Comparison of ENCODE assay signal across 1 cellular context in the genomic region with DNA sequence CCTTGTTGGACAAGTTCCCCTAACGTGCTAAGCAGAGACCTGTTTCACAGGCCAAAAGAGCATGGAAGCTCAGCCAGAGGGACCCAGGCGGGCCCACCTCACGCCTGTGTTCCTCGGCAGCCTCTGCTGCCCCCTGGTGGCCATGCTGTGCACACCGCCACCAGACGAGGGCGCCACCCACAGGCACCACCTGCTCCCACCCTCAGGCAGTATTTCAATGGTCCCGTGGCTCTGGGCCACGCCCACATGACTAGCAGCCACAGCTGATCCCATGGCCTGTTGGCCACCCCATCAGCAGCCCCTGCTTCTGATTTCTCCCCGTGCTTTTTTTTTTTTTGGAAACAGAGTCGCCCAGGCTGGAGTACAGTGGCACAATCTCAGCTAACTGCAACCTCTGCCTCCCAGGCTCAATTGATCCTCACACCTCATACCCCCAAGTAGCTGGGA.
TF ChIP-seq lines count a peak whose summit lies in the region.

No MANE protein-coding gene starts in this region.

TF ChIP-seq in GM23338, 12 proteins besides CTCF, POLR2A, EP300 and RAD21 (continued from another document):
- TF ChIP-seq, protein P1, sequence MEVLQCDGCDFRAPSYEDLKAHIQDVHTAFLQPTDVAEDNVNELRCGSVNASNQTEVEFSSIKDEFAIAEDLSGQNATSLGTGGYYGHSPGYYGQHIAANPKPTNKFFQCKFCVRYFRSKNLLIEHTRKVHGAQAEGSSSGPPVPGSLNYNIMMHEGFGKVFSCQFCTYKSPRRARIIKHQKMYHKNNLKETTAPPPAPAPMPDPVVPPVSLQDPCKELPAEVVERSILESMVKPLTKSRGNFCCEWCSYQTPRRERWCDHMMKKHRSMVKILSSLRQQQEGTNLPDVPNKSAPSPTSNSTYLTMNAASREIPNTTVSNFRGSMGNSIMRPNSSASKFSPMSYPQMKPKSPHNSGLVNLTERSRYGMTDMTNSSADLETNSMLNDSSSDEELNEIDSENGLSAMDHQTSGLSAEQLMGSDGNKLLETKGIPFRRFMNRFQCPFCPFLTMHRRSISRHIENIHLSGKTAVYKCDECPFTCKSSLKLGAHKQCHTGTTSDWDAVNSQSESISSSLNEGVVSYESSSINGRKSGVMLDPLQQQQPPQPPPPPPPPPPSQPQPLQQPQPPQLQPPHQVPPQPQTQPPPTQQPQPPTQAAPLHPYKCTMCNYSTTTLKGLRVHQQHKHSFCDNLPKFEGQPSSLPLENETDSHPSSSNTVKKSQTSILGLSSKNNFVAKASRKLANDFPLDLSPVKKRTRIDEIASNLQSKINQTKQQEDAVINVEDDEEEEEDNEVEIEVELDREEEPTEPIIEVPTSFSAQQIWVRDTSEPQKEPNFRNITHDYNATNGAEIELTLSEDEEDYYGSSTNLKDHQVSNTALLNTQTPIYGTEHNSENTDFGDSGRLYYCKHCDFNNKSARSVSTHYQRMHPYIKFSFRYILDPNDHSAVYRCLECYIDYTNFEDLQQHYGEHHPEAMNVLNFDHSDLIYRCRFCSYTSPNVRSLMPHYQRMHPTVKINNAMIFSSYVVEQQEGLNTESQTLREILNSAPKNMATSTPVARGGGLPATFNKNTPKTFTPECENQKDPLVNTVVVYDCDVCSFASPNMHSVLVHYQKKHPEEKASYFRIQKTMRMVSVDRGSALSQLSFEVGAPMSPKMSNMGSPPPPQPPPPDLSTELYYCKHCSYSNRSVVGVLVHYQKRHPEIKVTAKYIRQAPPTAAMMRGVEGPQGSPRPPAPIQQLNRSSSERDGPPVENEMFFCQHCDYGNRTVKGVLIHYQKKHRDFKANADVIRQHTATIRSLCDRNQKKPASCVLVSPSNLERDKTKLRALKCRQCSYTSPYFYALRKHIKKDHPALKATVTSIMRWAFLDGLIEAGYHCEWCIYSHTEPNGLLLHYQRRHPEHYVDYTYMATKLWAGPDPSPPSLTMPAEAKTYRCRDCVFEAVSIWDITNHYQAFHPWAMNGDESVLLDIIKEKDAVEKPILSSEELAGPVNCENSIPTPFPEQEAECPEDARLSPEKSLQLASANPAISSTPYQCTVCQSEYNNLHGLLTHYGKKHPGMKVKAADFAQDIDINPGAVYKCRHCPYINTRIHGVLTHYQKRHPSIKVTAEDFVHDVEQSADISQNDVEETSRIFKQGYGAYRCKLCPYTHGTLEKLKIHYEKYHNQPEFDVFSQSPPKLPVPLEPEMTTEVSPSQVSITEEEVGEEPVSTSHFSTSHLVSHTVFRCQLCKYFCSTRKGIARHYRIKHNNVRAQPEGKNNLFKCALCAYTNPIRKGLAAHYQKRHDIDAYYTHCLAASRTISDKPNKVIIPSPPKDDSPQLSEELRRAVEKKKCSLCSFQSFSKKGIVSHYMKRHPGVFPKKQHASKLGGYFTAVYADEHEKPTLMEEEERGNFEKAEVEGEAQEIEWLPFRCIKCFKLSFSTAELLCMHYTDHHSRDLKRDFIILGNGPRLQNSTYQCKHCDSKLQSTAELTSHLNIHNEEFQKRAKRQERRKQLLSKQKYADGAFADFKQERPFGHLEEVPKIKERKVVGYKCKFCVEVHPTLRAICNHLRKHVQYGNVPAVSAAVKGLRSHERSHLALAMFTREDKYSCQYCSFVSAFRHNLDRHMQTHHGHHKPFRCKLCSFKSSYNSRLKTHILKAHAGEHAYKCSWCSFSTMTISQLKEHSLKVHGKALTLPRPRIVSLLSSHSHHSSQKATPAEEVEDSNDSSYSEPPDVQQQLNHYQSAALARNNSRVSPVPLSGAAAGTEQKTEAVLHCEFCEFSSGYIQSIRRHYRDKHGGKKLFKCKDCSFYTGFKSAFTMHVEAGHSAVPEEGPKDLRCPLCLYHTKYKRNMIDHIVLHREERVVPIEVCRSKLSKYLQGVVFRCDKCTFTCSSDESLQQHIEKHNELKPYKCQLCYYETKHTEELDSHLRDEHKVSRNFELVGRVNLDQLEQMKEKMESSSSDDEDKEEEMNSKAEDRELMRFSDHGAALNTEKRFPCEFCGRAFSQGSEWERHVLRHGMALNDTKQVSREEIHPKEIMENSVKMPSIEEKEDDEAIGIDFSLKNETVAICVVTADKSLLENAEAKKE (CRISPR knock-in tag; IDR thresholded peaks at IDR 0.05), result no peak
- TF ChIP-seq POLR2AphosphoS5 (IDR thresholded peaks at IDR 0.05; ENCODE audit: low read depth), result 0 out of 2 replicates have a peak, but pooled peaks have one; percentile 20
- no peak for TF ChIP-seq EZH2phosphoT487 (IDR thresholded peaks at IDR 0.05; ENCODE audit: unreplicated experiment)
- TF ChIP-seq, protein P2, sequence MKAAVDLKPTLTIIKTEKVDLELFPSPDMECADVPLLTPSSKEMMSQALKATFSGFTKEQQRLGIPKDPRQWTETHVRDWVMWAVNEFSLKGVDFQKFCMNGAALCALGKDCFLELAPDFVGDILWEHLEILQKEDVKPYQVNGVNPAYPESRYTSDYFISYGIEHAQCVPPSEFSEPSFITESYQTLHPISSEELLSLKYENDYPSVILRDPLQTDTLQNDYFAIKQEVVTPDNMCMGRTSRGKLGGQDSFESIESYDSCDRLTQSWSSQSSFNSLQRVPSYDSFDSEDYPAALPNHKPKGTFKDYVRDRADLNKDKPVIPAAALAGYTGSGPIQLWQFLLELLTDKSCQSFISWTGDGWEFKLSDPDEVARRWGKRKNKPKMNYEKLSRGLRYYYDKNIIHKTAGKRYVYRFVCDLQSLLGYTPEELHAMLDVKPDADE (IDR thresholded peaks at IDR 0.05), result no peak
